In the genomic region with DNA sequence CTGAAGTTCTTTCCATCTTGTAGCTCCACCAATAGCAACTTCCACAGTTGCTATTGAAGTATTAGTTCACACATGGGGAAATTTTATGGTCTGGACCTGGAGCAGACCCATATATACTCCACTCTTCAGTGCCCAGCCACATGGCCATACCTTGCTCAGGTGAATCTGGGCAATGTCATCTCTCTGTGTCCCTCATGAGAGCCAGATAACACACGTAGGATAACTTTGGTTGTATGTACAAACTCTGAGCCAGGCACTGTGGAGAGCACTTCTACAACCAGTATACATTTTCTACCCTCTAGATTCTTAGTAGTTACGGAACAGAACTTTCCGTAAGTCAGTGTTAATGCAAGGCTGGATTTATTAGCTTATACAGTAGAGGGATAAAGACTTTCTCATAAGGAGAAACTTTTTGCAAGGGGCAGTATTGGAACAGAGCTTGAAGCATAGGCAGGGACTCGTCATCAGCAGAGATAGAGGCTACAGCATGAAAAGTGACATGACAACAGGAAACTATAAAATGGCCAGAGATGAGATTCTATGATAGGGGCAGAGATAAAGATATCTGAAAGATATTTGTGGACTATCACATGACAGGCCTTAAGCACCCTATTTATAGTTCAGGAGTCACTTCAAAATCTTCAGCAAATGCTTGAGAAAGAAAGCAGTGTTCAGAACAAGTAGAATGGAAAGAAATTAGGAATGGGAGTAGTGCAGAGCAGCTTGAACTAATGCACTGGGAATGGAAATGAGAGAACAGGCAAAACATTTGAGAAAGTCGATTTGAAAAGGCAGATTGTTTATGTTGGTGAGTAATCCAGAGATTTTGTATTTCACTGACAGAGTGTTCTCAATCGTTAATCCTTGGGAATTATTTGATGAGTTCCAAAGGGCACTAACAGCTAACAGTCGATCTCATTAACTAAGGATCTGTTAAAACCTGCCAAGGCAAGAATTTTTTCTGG, we compare ENCODE assay signal across 13 cellular contexts.
A peak's percentile ranks its signal among the peaks of the same experiment; 100 is the strongest.
DNase-seq lines count a peak whose midpoint lies in the region; ATAC-seq, FAIRE-seq and TF ChIP-seq lines count a peak whose summit lies in the region.
"Had no signal": no experiment of that assay in that cellular context is flagged by ENCODE, and none has a peak within 500 bp of the region (broad histone marks: within the 10 kb centered on the region; RNA-seq: fewer than 3 reads in every experiment).

No MANE protein-coding gene starts in this region.

- no peak for TF ChIP-seq CTCF in D721Med (IDR thresholded peaks at IDR 0.05; ENCODE audit: insufficient read depth, missing control alignments)
- TF ChIP-seq CTCF in brain microvascular endothelial cell (IDR thresholded peaks at IDR 0.05; ENCODE audit: low read depth, low read length, missing control alignments) = no peak
- no peak for TF ChIP-seq CTCF in sigmoid colon (IDR thresholded peaks at IDR 0.05)

- no peak for TF ChIP-seq POLR2A in sigmoid colon (IDR thresholded peaks at IDR 0.05)
- TF ChIP-seq POLR2A in GM18505 (IDR thresholded peaks at IDR 0.05; ENCODE audit: borderline replicate concordance, extremely low read depth, insufficient read depth, insufficient read length) = no peak

- no peak for TF ChIP-seq EP300 in sigmoid colon (IDR thresholded peaks at IDR 0.05)

- H3K36me3 ChIP-seq in brain microvascular endothelial cell (replicated peaks) (no peaks in the 10 kb centered on the region), sigmoid colon (no peaks in the 10 kb centered on the region)
- H3K36me3 ChIP-seq: BLaER1 treated with 17β-estradiol and CSF1 and Interleukin-3, amounts not matched to agents 10 nM and 100 nM had no signal

- ATAC-seq in left cardiac atrium (peak; percentile 47 to 64), GM18505 (IDR thresholded peaks at IDR 0.05; ENCODE audit: unreplicated experiment) (no peak)
- ATAC-seq: activated CD8-positive, alpha-beta T cell treated with anti-CD3 and anti-CD28 coated beads, Interleukin-2, amount 10 ng/mL, durations not matched to agents 7 days and 5 days; K562 had no signal

- DNase-seq in D721Med (ENCODE audit: insufficient read length, low spot score) = no peak
- peak; percentile 22 for DNase-seq in brain microvascular endothelial cell
- no peak for DNase-seq in left cardiac atrium
- no peak for DNase-seq in sigmoid colon
- DNase-seq in activated CD4-positive, alpha-beta T cell treated with anti-CD3 and anti-CD28 coated beads, Interleukin-2, amount 10 ng/mL, durations not matched to agents 7 days and 5 days = no peak
- no peak for DNase-seq in KG1 (lab: John Stamatoyannopoulos, UW)
- no peak for DNase-seq in NCI-H526 (lab: John Stamatoyannopoulos, UW)
- DNase-seq: activated CD8-positive, alpha-beta T cell treated with anti-CD3 and anti-CD28 coated beads, Interleukin-2, amount 10 ng/mL, durations not matched to agents 7 days and 5 days; activated naive CD8-positive, alpha-beta T cell treated with anti-CD3 and anti-CD28 coated beads, Interleukin-2, amount 10 ng/mL, durations not matched to agents 7 days and 5 days; naive B cell had no signal

- no peaks in the 10 kb centered on the region for H3K27me3 ChIP-seq in brain microvascular endothelial cell (replicated peaks)
- no peaks in the 10 kb centered on the region for H3K27me3 ChIP-seq in sigmoid colon
- H3K27me3 ChIP-seq: BLaER1 treated with 17β-estradiol and CSF1 and Interleukin-3, amounts not matched to agents 10 nM and 100 nM had no signal

- CTCF ChIA-PET in activated CD4-positive, alpha-beta T cell treated with anti-CD3 and anti-CD28 coated beads, Interleukin-2, amount 10 ng/mL, durations not matched to agents 7 days and 5 days (lab: Charles Lee) = no interaction called here

- H3K4me3 ChIP-seq in brain microvascular endothelial cell (ENCODE audit: low read depth, low read length) (no peak overlapping the region), sigmoid colon (peak overlapping the region in 1 of 4 donors; percentile 4)
- H3K4me3 ChIP-seq: BLaER1 treated with 17β-estradiol and CSF1 and Interleukin-3, amounts not matched to agents 10 nM and 100 nM; K562 had no signal

- no peaks in the 10 kb centered on the region for H3K36me3 Mint-ChIP-seq in activated CD4-positive, alpha-beta T cell treated with anti-CD3 and anti-CD28 coated beads, Interleukin-2, amount 10 ng/mL, durations not matched to agents 7 days and 5 days (ENCODE audit: low read depth)
- H3K36me3 Mint-ChIP-seq: activated naive CD8-positive, alpha-beta T cell treated with anti-CD3 and anti-CD28 coated beads, Interleukin-2, amount 10 ng/mL, durations not matched to agents 7 days and 5 days; naive B cell had no signal

- no peaks in the 10 kb centered on the region for H3K4me1 Mint-ChIP-seq in activated CD4-positive, alpha-beta T cell treated with anti-CD3 and anti-CD28 coated beads, Interleukin-2, amount 10 ng/mL, durations not matched to agents 7 days and 5 days
- H3K4me1 Mint-ChIP-seq: activated naive CD8-positive, alpha-beta T cell treated with anti-CD3 and anti-CD28 coated beads, Interleukin-2, amount 10 ng/mL, durations not matched to agents 7 days and 5 days; naive B cell had no signal

- intact Hi-C loops in left cardiac atrium (cut with DNase I) (loop anchor here in 1 of 2 donors (10.0 kb wide), 2 partner anchors 93 to 123 kb away; no protein-coding TSS in a partner anchor), sigmoid colon (cut with DNase I) (no loop called here)

- H3K27ac ChIP-seq in brain microvascular endothelial cell = peak overlapping the region; percentile 20
- H3K27ac ChIP-seq in sigmoid colon = peak overlapping the region; percentile 27 to 55 (median 40)
- H3K27ac ChIP-seq: BLaER1 treated with 17β-estradiol and CSF1 and Interleukin-3, amounts not matched to agents 10 nM and 100 nM had no signal

- no peaks in the 10 kb centered on the region for H3K9me3 ChIP-seq in sigmoid colon
- H3K9me3 ChIP-seq: BLaER1 treated with 17β-estradiol and CSF1 and Interleukin-3, amounts not matched to agents 10 nM and 100 nM had no signal

- FAIRE-seq in D721Med (lab: Jason Lieb, UNC) = peak; percentile 87
- FAIRE-seq: K562 had no signal

- H3K4me1 ChIP-seq in sigmoid colon = peaks cover 0 to 17% (median 0%) of the 10 kb centered on the region in 4 donors
- H3K4me1 ChIP-seq: BLaER1 treated with 17β-estradiol and CSF1 and Interleukin-3, amounts not matched to agents 10 nM and 100 nM had no signal

- no peaks in the 10 kb centered on the region for H3K9me3 Mint-ChIP-seq in activated CD4-positive, alpha-beta T cell treated with anti-CD3 and anti-CD28 coated beads, Interleukin-2, amount 10 ng/mL, durations not matched to agents 7 days and 5 days
- H3K9me3 Mint-ChIP-seq: activated naive CD8-positive, alpha-beta T cell treated with anti-CD3 and anti-CD28 coated beads, Interleukin-2, amount 10 ng/mL, durations not matched to agents 7 days and 5 days; naive B cell had no signal

- POLR2A ChIA-PET in activated CD4-positive, alpha-beta T cell treated with anti-CD3 and anti-CD28 coated beads, Interleukin-2, amount 10 ng/mL, durations not matched to agents 7 days and 5 days (lab: Charles Lee) = no interaction called here

- 42 to 65% methylated on average over 7 of the region's 7 CpGs for WGBS in sigmoid colon, 2 donors

- no peak overlapping the region for H3K4me3 Mint-ChIP-seq in activated CD4-positive, alpha-beta T cell treated with anti-CD3 and anti-CD28 coated beads, Interleukin-2, amount 10 ng/mL, durations not matched to agents 7 days and 5 days
- H3K4me3 Mint-ChIP-seq: activated CD8-positive, alpha-beta T cell treated with anti-CD3 and anti-CD28 coated beads, Interleukin-2, amount 10 ng/mL, durations not matched to agents 7 days and 5 days; activated naive CD8-positive, alpha-beta T cell treated with anti-CD3 and anti-CD28 coated beads, Interleukin-2, amount 10 ng/mL, durations not matched to agents 7 days and 5 days; naive B cell had no signal

- H3K27ac Mint-ChIP-seq in activated CD4-positive, alpha-beta T cell treated with anti-CD3 and anti-CD28 coated beads, Interleukin-2, amount 10 ng/mL, durations not matched to agents 7 days and 5 days = no peak overlapping the region
- H3K27ac Mint-ChIP-seq: activated CD8-positive, alpha-beta T cell treated with anti-CD3 and anti-CD28 coated beads, Interleukin-2, amount 10 ng/mL, durations not matched to agents 7 days and 5 days; activated naive CD8-positive, alpha-beta T cell treated with anti-CD3 and anti-CD28 coated beads, Interleukin-2, amount 10 ng/mL, durations not matched to agents 7 days and 5 days had no signal

- H3K27me3 Mint-ChIP-seq in activated CD4-positive, alpha-beta T cell treated with anti-CD3 and anti-CD28 coated beads, Interleukin-2, amount 10 ng/mL, durations not matched to agents 7 days and 5 days = peaks cover under 1% of the 10 kb centered on the region
- H3K27me3 Mint-ChIP-seq: activated naive CD8-positive, alpha-beta T cell treated with anti-CD3 and anti-CD28 coated beads, Interleukin-2, amount 10 ng/mL, durations not matched to agents 7 days and 5 days; naive B cell had no signal

- in situ Hi-C loops in brain microvascular endothelial cell (cut with HindIII; ENCODE audit: low pct_ligation_motif_present, low sequenced_read_pairs) = no loop called here
